15 cellular contexts compared by ENCODE assay signal in the genomic region with DNA sequence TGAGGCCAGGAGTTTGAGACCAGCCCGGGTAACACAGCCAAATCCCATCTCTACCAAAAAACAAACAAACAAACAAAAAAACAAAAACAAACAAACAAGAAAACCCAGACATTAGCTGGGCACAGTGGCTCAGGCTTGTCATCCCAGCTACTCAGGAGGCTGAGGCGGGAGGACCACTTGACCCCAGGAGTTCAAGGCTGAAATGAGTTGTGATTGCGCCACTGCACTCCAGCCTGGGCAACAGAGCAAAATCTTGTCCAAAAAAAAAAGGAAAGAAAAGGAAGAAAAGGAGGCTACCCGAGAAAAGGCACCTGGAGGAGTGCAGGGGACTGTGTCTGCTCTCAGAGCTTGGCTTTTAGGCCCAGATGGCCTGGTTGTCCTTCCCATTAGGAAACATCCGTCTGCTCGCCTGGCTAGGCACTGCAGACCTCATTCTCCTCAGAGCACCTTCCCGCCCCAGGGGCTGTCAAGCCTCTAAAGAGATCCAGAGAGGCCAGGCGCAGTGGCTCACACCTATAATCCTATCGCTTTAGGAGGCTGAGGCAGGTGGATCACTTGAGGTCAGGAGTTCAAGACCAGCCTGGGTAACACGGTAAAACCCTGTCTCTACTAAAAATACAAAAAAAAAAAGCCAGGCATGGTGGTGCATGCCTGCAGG.
"Had no signal": no experiment of that assay in that cellular context is flagged by ENCODE, and none has a peak within 500 bp of the region (broad histone marks: within the 10 kb centered on the region; RNA-seq: fewer than 3 reads in every experiment).

No MANE protein-coding gene starts in this region.

- H3K36me3 ChIP-seq: esophagus squamous epithelium, lower lobe of right lung, tibial artery had no signal

- H3K36me3 Mint-ChIP-seq: T-cell had no signal

- H3K27me3 ChIP-seq: esophagus squamous epithelium, tibial artery had no signal

- H3K27ac Mint-ChIP-seq: activated T-cell treated with anti-CD3 and anti-CD28 coated beads, Interleukin-2, amount 50 U/mL, for 72 hours; T-cell had no signal

- H3K4me3 ChIP-seq: esophagus squamous epithelium, lower lobe of right lung, tibial artery had no signal

- H3K9me3 ChIP-seq: esophagus squamous epithelium, lower lobe of right lung, tibial artery had no signal

- DNase-seq: activated CD4-positive, CD25-positive, alpha-beta regulatory T cell treated with anti-CD3 and anti-CD28 coated beads, Interleukin-2, amount 50 U/mL, for 72 hours; activated effector memory CD4-positive, alpha-beta T cell treated with anti-CD3 and anti-CD28 coated beads, Interleukin-2, amount 50 U/mL, for 16 hours; activated naive CD4-positive, alpha-beta T cell treated with anti-CD3 and anti-CD28 coated beads, Interleukin-2, amount 50 U/mL, for 16 hours; activated T-cell treated with anti-CD3 and anti-CD28 coated beads, Interleukin-2, amount 50 U/mL, for 72 hours; dermis blood vessel endothelial cell; effector memory CD4-positive, alpha-beta T cell; esophagus squamous epithelium; left colon; stimulated activated CD4-positive, alpha-beta T cell treated with anti-CD3 and anti-CD28 coated beads, Interleukin-2, amount 100 ng/mL, for 24 hours; stimulated activated naive CD4-positive, alpha-beta T cell treated with Interleukin-2 at 50 U/mL for 16 hours; T-cell; T-helper 9 cell; tibial artery had no signal

- H3K4me3 Mint-ChIP-seq: activated T-cell treated with anti-CD3 and anti-CD28 coated beads, Interleukin-2, amount 50 U/mL, for 72 hours; nephron; T-cell had no signal

- ATAC-seq: activated T-cell treated with anti-CD3 and anti-CD28 coated beads, Interleukin-2, amount 50 U/mL, for 72 hours; left colon; lower lobe of right lung; T-cell had no signal

- H3K27ac ChIP-seq: esophagus squamous epithelium, lower lobe of right lung, tibial artery had no signal

- H3K9me3 Mint-ChIP-seq: activated T-cell treated with anti-CD3 and anti-CD28 coated beads, Interleukin-2, amount 50 U/mL, for 72 hours; nephron; T-cell had no signal

- H3K4me1 ChIP-seq: lower lobe of right lung had no signal
